In the genomic region with DNA sequence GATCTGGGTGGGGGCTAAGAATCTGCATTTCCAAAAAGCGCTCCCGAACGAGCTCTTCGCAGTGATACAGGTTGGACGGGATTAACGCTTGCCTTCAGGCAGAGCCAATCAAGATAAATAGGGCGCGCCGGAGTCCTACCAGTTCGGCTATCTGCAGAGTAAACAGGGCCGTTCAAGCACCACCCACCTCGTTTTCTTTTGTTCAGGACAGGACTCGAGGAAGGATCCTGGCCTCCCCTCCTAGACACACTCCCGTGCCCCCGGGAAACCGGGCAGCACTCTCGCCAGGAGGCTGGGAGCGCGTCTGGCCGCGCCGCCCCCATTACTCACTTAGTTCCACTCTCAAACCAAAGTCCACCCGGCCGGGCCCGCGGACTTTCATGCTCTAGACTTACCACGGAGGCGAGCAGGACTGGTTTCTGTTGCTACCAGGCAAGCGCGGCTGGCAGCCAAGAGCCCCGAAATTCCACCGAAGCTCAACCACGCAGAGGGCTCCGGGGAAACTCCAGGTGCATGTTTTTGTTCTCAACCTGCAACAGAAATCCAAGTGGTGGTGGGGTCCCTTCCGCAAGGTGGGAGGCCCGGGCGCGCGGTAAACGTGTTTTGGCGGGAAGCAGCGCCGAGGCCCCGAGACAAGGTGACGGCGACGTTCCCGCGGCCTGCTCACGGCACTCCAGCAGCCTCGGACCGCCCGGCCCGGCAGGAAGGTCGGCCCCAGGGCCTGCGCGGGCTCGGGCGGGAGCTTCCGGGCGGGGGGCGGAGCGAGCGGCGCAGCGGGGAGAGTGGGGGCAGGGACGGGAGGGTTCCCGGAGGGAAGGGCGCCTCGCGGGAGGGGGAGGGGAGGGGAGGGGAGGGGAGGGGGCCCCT, we compare ENCODE assay signal across 9 cellular contexts. TPM values are rescaled to one million over a fixed set of nuclear protein-coding genes. Genes with fewer than 3 reads are reported as not detected.
DNase-seq lines count a peak whose midpoint lies in the region; ATAC-seq lines count a peak whose summit lies in the region.
"Had no signal": no experiment of that assay in that cellular context is flagged by ENCODE, and none has a peak within 500 bp of the region (broad histone marks: within the 10 kb centered on the region; RNA-seq: fewer than 3 reads in every experiment).

No MANE protein-coding gene starts in this region.

- peak overlapping the region; percentile 87 for H3K4me3 ChIP-seq in Jurkat, Clone E6-1 (ENCODE audit: low read length)

- peak; percentile 61 for ATAC-seq in GM21737 (IDR thresholded peaks at IDR 0.05; ENCODE audit: unreplicated experiment)
- peak; percentile 97 for ATAC-seq in left ventricle myocardium superior

- DNase-seq in DMS79 (lab: John Stamatoyannopoulos, UW): peak; percentile 27
- peak; percentile 64 for DNase-seq in Jurkat, Clone E6-1 (ENCODE audit: low read depth, low spot score)
- peak; percentile 56 for DNase-seq in T follicular helper cell (ENCODE audit: low read depth)
- peak in 52 of 56 donors; percentile 7 to 85 (median 66) for DNase-seq in amygdala (lab: John Stamatoyannopoulos, UW)
- peak; percentile 90 for DNase-seq in left ventricle myocardium superior
- DNase-seq in posterior cingulate gyrus: peak; percentile 59 to 94 (median 70)
- no peak for DNase-seq in DMS 273 treated with DMSO at 0.1 percent for 48 hours (lab: John Stamatoyannopoulos, UW)

- intact Hi-C loops in left ventricle myocardium superior (cut with micrococcal nuclease) (no loop called here), posterior cingulate gyrus (cut with DNase I) (loop anchor here (5.0 kb wide), 1 partner anchor 41 kb away; a partner anchor contains a TSS)

RNA-seq across cellular contexts. Expression of a gene that starts 12.7 kb away (rescaled TPM):
- polyA plus RNA-seq in Jurkat, Clone E6-1 (2012; ENCODE audit: insufficient read depth, insufficient read length): 315 TPM
- total RNA-seq in left ventricle myocardium superior: 77.3 TPM

RNA-seq across cellular contexts. Expression of a gene that starts 24.9 kb away (rescaled TPM):
- not detected for polyA plus RNA-seq in Jurkat, Clone E6-1 (2012; ENCODE audit: insufficient read depth, insufficient read length)
- total RNA-seq in left ventricle myocardium superior: not detected
- total RNA-seq: glomerular endothelial cell had no signal

RNA-seq across cellular contexts. Expression of a gene that starts 40.6 kb away (rescaled TPM):
- polyA plus RNA-seq in Jurkat, Clone E6-1 (2012; ENCODE audit: insufficient read depth, insufficient read length): 3.0 TPM
- 1.9 TPM for total RNA-seq in left ventricle myocardium superior
